ENCODE assay signal across 8 cellular contexts in the genomic region with DNA sequence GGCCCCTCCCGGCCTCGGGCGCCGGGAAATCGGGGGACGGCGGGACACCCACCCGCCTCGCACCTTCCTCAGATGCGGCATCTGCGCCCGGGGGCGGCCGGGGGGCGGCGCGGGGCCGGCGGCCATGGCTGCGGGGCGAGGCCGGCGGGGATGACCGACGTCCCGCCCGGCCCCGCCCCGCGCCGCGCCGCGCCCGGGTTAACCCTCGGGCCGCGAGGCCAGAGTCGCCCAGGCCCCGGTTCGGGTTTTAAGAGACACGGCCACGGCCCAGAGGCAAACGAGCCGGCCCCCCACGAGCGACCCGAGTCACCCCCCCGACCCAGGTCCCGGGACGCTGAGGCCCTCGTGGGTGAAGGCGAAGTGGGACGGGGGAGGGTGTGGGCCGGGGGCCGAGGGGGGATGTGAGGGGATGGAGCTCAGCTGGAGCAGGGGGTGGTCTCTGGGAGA. TPM values are rescaled to one million over a fixed set of nuclear protein-coding genes. Genes with fewer than 3 reads are reported as not detected.
DNase-seq lines count a peak whose midpoint lies in the region; ATAC-seq and TF ChIP-seq lines count a peak whose summit lies in the region.

A gene (minus strand): TSS at position 159 of the 447 bp plus-strand sequence. CDS start 33 bp downstream, at position 126.

- H3K27me3 Mint-ChIP-seq in osteocyte (ENCODE audit: unreplicated experiment) = no peaks in the 10 kb centered on the region

- peaks cover 0 to 22% (median 0%) of the 10 kb centered on the region in 11 experiments; a peak in 5 of 22 replicates for H4K20me1 ChIP-seq in BLaER1 treated with 17β-estradiol and CSF1 and Interleukin-3, amounts not matched to agents 10 nM and 100 nM

- no peak within 1 kb of the TSS; a peak in 1 of 20 replicates for H3K4me3 ChIP-seq in BLaER1 treated with 17β-estradiol and CSF1 and Interleukin-3, amounts not matched to agents 10 nM and 100 nM
- H3K4me3 ChIP-seq in gastroesophageal sphincter = peak within 1 kb of the TSS; percentile 34 to 67

- peaks cover 50 to 80% (median 63%) of the 10 kb centered on the region in 11 experiments for H3K27me3 ChIP-seq in BLaER1 treated with 17β-estradiol and CSF1 and Interleukin-3, amounts not matched to agents 10 nM and 100 nM
- peaks cover 24% of the 10 kb centered on the region for H3K27me3 ChIP-seq in gastroesophageal sphincter

- H3K4me1 ChIP-seq in BLaER1 treated with 17β-estradiol and CSF1 and Interleukin-3, amounts not matched to agents 10 nM and 100 nM = peaks cover 0 to 20% (median 8%) of the 10 kb centered on the region in 10 experiments; a peak in 16 of 20 replicates
- peaks cover 0 to 31% (median 9%) of the 10 kb centered on the region in 3 donors for H3K4me1 ChIP-seq in gastroesophageal sphincter

- TF ChIP-seq CTCF in VCaP (conservative IDR thresholded peaks at IDR 0.05) = no peak
- no peak for TF ChIP-seq CTCF in gastroesophageal sphincter (IDR thresholded peaks at IDR 0.05)
- TF ChIP-seq CTCF in osteocyte (IDR thresholded peaks at IDR 0.05) = no peak

- H3K36me3 ChIP-seq in BLaER1 treated with 17β-estradiol and CSF1 and Interleukin-3, amounts not matched to agents 10 nM and 100 nM = no peaks in the 10 kb centered on the region
- H3K36me3 ChIP-seq in gastroesophageal sphincter = no peaks in the 10 kb centered on the region

- H3K9me3 ChIP-seq in BLaER1 treated with 17β-estradiol and CSF1 and Interleukin-3, amounts not matched to agents 10 nM and 100 nM (replicated peaks in 1 of 11) = no peaks in the 10 kb centered on the region
- no peaks in the 10 kb centered on the region for H3K9me3 ChIP-seq in gastroesophageal sphincter

- H3K4me1 Mint-ChIP-seq in osteocyte (ENCODE audit: unreplicated experiment) = no peaks in the 10 kb centered on the region

- H3K4me3 Mint-ChIP-seq in osteocyte (ENCODE audit: unreplicated experiment) = peak within 1 kb of the TSS; percentile 72

- no peaks in the 10 kb centered on the region for H3K36me3 Mint-ChIP-seq in osteocyte (ENCODE audit: unreplicated experiment)

- H3K9ac ChIP-seq in BLaER1 treated with 17β-estradiol and CSF1 and Interleukin-3, amounts not matched to agents 10 nM and 100 nM = peak within 1 kb of the TSS in 1 of 11 experiments; percentile 5; a peak in 1 of 22 replicates

- no peaks in the 10 kb centered on the region for H3K9me3 Mint-ChIP-seq in osteocyte (ENCODE audit: unreplicated experiment)

- H3K27ac ChIP-seq in BLaER1 treated with 17β-estradiol and CSF1 and Interleukin-3, amounts not matched to agents 10 nM and 100 nM = no peak within 1 kb of the TSS
- H3K27ac ChIP-seq in VCaP = peak within 1 kb of the TSS; percentile 71
- peak within 1 kb of the TSS in 3 of 4 donors; percentile 45 to 66 (median 47) for H3K27ac ChIP-seq in gastroesophageal sphincter

- no peak for DNase-seq in osteocyte (ENCODE audit: extremely low spot score, unreplicated experiment)
- DNase-seq in NCI-H82 (lab: John Stamatoyannopoulos, UW) = no peak
- no peak for DNase-seq in middle frontal gyrus (ENCODE audit: extremely low spot score, low spot score)
- no peak for DNase-seq in T-helper 9 cell
- no peak for DNase-seq in superior temporal gyrus (ENCODE audit: extremely low spot score)

- H3K27ac Mint-ChIP-seq in osteocyte (ENCODE audit: unreplicated experiment) = peak within 1 kb of the TSS; percentile 13

- no peak for TF ChIP-seq POLR2A in gastroesophageal sphincter (IDR thresholded peaks at IDR 0.05)

- no peak for TF ChIP-seq EP300 in gastroesophageal sphincter (IDR thresholded peaks at IDR 0.05)

- no CpG with 5 or more reads among the region's 56 CpGs for WGBS in gastroesophageal sphincter (ENCODE audit: low coverage in 1 of 2), 2 donors

- ATAC-seq in gastroesophageal sphincter = peak; percentile 52

- H3K4me2 ChIP-seq in BLaER1 treated with 17β-estradiol and CSF1 and Interleukin-3, amounts not matched to agents 10 nM and 100 nM = peak within 1 kb of the TSS in 8 of 11 experiments; percentile 42 to 77 (median 62); a peak in 15 of 22 replicates

RNA-seq across cellular contexts. Expression of the gene that starts here (rescaled TPM):
- total RNA-seq in gastroesophageal sphincter (10 to 100 TPM in 2 of 4 donors, 1 to 10 TPM in 2; 3.0 to 11.5 (median 10.1) TPM), osteocyte (6.2 and 9.5 TPM in 2 replicates)

Comparison
In these comparisons a context has a peak if more than half of its experiments do, and no peak if none do; other contexts are left out.
1. H3K27ac ChIP-seq: peak in VCaP (single experiment) and gastroesophageal sphincter (3 of 4); none in BLaER1 treated with 17β-estradiol and CSF1 and Interleukin-3, amounts not matched to agents 10 nM and 100 nM (0 of 11).
2. H3K4me3 ChIP-seq: peak in gastroesophageal sphincter (2 of 2); none in BLaER1 treated with 17β-estradiol and CSF1 and Interleukin-3, amounts not matched to agents 10 nM and 100 nM (0 of 10).